In the genomic region with DNA sequence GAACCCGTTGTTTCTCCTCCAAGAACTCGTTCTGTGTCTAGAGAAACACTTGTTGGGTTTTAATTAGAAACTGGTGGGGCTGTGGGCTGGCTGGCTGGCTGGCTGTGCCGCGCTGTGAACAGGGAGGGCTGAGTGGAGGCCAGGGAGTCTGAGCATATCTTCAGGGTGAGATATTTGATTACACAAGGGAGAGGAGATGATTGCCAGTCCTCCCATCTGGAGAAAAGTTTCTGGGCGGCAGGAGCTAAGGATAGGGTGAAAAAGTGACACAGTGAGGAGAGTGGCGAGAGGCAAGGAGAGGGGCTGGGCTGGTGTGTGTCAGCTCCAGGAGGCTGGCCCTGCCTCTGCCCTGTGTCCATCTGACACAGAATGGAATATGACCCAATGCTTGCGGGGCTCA, we compare ENCODE assay signal across 1 cellular context.
TF ChIP-seq lines count a peak whose summit lies in the region.

No MANE protein-coding gene starts in this region.

TF ChIP-seq in HepG2, 621 proteins besides CTCF, POLR2A, EP300 and RAD21 (continued from another document):
- TF ChIP-seq ZKSCAN1 (IDR thresholded peaks at IDR 0.05; ENCODE audit: low read length) (no peak), RCOR2 (CRISPR knock-in tag; IDR thresholded peaks at IDR 0.05) (no peak), ZNF563 (CRISPR knock-in tag; IDR thresholded peaks at IDR 0.05) (no peak), ZFP36L1 (CRISPR knock-in tag; IDR thresholded peaks at IDR 0.05) (no peak), SRSF1 (optimal IDR thresholded peaks at IDR 0.05; ENCODE audit: low read depth, low read length) (no peak), ZNF343 (CRISPR knock-in tag; IDR thresholded peaks at IDR 0.05) (no peak), ZBTB3 (CRISPR knock-in tag; IDR thresholded peaks at IDR 0.05; ENCODE audit: borderline replicate concordance, low read depth) (no peak)
- TF ChIP-seq, protein P1, sequence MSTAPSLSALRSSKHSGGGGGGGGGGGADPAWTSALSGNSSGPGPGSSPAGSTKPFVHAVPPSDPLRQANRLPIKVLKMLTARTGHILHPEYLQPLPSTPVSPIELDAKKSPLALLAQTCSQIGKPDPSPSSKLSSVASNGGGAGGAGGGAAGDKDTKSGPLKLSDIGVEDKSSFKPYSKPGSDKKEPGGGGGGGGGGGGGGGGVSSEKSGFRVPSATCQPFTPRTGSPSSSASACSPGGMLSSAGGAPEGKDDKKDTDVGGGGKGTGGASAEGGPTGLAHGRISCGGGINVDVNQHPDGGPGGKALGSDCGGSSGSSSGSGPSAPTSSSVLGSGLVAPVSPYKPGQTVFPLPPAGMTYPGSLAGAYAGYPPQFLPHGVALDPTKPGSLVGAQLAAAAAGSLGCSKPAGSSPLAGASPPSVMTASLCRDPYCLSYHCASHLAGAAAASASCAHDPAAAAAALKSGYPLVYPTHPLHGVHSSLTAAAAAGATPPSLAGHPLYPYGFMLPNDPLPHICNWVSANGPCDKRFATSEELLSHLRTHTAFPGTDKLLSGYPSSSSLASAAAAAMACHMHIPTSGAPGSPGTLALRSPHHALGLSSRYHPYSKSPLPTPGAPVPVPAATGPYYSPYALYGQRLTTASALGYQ (CRISPR knock-in tag; IDR thresholded peaks at IDR 0.05), result no peak
- TF ChIP-seq, protein P2, sequence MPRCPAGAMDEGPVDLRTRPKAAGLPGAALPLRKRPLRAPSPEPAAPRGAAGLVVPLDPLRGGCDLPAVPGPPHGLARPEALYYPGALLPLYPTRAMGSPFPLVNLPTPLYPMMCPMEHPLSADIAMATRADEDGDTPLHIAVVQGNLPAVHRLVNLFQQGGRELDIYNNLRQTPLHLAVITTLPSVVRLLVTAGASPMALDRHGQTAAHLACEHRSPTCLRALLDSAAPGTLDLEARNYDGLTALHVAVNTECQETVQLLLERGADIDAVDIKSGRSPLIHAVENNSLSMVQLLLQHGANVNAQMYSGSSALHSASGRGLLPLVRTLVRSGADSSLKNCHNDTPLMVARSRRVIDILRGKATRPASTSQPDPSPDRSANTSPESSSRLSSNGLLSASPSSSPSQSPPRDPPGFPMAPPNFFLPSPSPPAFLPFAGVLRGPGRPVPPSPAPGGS (CRISPR knock-in tag; IDR thresholded peaks at IDR 0.05), result no peak
